18 cellular contexts compared by ENCODE assay signal in genomic region chr12:93706387-93706786, GRCh38. TPM values are rescaled to one million over a fixed set of nuclear protein-coding genes. Genes with fewer than 3 reads are reported as not detected.
DNase-seq lines count a peak whose midpoint lies in the region; ATAC-seq and TF ChIP-seq lines count a peak whose summit lies in the region.
"Had no signal": no experiment of that assay in that cellular context is flagged by ENCODE, and none has a peak within 500 bp of the region (broad histone marks: within the 10 kb centered on the region; RNA-seq: fewer than 3 reads in every experiment).

No MANE protein-coding gene starts in this region.

- dilution Hi-C loops in IMR-90 (cut with HindIII; ENCODE audit: low sequenced_read_pairs, unreplicated experiment): no loop called here

- CTCF ChIA-PET in IMR-90 (lab: Yijun Ruan, JAX): interaction anchor here (0.6 kb wide), 1 partner anchor 395 kb away, joined by 3 read pairs; no protein-coding TSS in a partner anchor

- H2AFZ ChIP-seq in IMR-90 (replicated peaks; ENCODE audit: low read length, poor library complexity): no peak overlapping the region
- H2AFZ ChIP-seq in osteoblast (ENCODE audit: low read length): no peak overlapping the region
- H2AFZ ChIP-seq: GM23338 had no signal

- no peak overlapping the region for H4K91ac ChIP-seq in IMR-90 (ENCODE audit: insufficient read depth, low read depth, low read length)

- H4K5ac ChIP-seq in IMR-90 (ENCODE audit: low read depth, low read length): no peak overlapping the region

- no peak overlapping the region for H2AK9ac ChIP-seq in IMR-90 (replicated peaks; ENCODE audit: low read depth, low read length, poor library complexity)

- peak overlapping the region in 1 of 2 experiments; percentile 18; a peak in 1 of 4 replicates for H4K8ac ChIP-seq in IMR-90 (ENCODE audit: low read depth in 2 of 2, low read length in 2 of 2)

- no peak for ATAC-seq in IMR-90 (ENCODE audit: low read depth)
- ATAC-seq in activated T-helper 17 cell treated with anti-CD3 and anti-CD28 coated beads, Interleukin-2, amount 50 U/mL, for 72 hours (replicated peaks): peak; percentile 45
- ATAC-seq: GM23338, HepG2 had no signal

- H3K14ac ChIP-seq in IMR-90 (replicated peaks; ENCODE audit: low read depth, low read length): no peak overlapping the region

- H3K9ac ChIP-seq in IMR-90 (ENCODE audit: low read depth, low read length): no peak overlapping the region

- H3K4me3 ChIP-seq in IMR-90 (ENCODE audit: insufficient read depth, low read depth, low read length): no peak overlapping the region
- H3K4me3 ChIP-seq in osteoblast (ENCODE audit: insufficient read depth, low read length): no peak overlapping the region
- H3K4me3 ChIP-seq in effector memory CD4-positive, alpha-beta T cell (ENCODE audit: insufficient read depth, low read depth, low read length, poor library complexity, severe bottlenecking): no peak overlapping the region
- H3K4me3 ChIP-seq: GM23338, MG63 had no signal

- H3K27me3 ChIP-seq in IMR-90 (ENCODE audit: control insufficient read depth, insufficient read depth, low read length) (no peaks in the 10 kb centered on the region), osteoblast (ENCODE audit: insufficient read depth, low read length) (no peaks in the 10 kb centered on the region)
- no peaks in the 10 kb centered on the region for H3K27me3 ChIP-seq in effector memory CD4-positive, alpha-beta T cell (replicated peaks; ENCODE audit: control insufficient read depth, insufficient read depth, low read length, poor library complexity, severe bottlenecking)
- H3K27me3 ChIP-seq: MG63 had no signal

- no TSS peak for BruUV-seq in IMR-90 (replicated peaks; lab: Mats Ljungman, UMichigan)

- H3K79me1 ChIP-seq in IMR-90 (ENCODE audit: low read depth in 1 of 2, low read length in 2 of 2): peaks cover 12 to 29% of the 10 kb centered on the region in 2 experiments; a peak in 3 of 4 replicates

- in situ Hi-C loops in IMR-90 (cut with MboI; ENCODE audit: low sequenced_read_pairs): no loop called here

- no peak for TF ChIP-seq CTCF in IMR-90 (conservative IDR thresholded peaks at IDR 0.05; ENCODE audit: low read depth, low read length)
- no peak for TF ChIP-seq CTCF in osteoblast (IDR thresholded peaks at IDR 0.05; ENCODE audit: extremely low read depth, low read depth, low read length)

- H2BK120ac ChIP-seq in IMR-90 (ENCODE audit: low read depth, low read length): no peak overlapping the region

- 0 out of 2 replicates have a peak overlapping the region, but pooled peaks have one; percentile 27 for H2AK5ac ChIP-seq in IMR-90 (ENCODE audit: low read depth, low read length)

- peak; percentile 35 for DNase-seq in EL
- DNase-seq in IMR-90: no peak
- DNase-seq in osteoblast (ENCODE audit: insufficient read length, low spot score, missing footprints): no peak
- DNase-seq in effector memory CD4-positive, alpha-beta T cell: no peak
- no peak for DNase-seq in stimulated activated CD4-positive, alpha-beta T cell treated with anti-CD3 and anti-CD28 coated beads, Interleukin-15, amount 100 ng/mL, for 24 hours
- no peak for DNase-seq in NCI-H446 (lab: John Stamatoyannopoulos, UW)
- no peak for DNase-seq in putamen (ENCODE audit: low spot score)
- DNase-seq: AML-193, DMS 273 treated with DMSO at 0.1 percent for 48 hours, MG63, NCI-H1092, NCI-H146, NCI-H2081 treated with DMSO at 0.1 percent for 48 hours, NCI-H526 had no signal

- no peak overlapping the region for H2BK15ac ChIP-seq in IMR-90 (ENCODE audit: low read depth, low read length)

- no peak overlapping the region for H3K4me3 Mint-ChIP-seq in activated T-helper 17 cell treated with anti-CD3 and anti-CD28 coated beads, Interleukin-2, amount 50 U/mL, for 72 hours
- H3K4me3 Mint-ChIP-seq: CD14-positive monocyte, GM23338 had no signal

- no peak overlapping the region for H2BK5ac ChIP-seq in IMR-90 (ENCODE audit: low read depth, low read length, poor library complexity, severe bottlenecking)

- 0 out of 2 replicates have a peak overlapping the region, but pooled peaks have one; percentile 43 for H3K23ac ChIP-seq in IMR-90 (ENCODE audit: low read depth, low read length)

- no peaks in the 10 kb centered on the region for H4K20me1 ChIP-seq in IMR-90 (ENCODE audit: insufficient read depth, low read length)
- H4K20me1 ChIP-seq in osteoblast (ENCODE audit: insufficient read depth, low read length): no peaks in the 10 kb centered on the region

- POLR2A ChIA-PET in IMR-90 (lab: Charles Lee; ENCODE audit: unreplicated experiment): no interaction called here

- no peak overlapping the region for H3K56ac ChIP-seq in IMR-90 (ENCODE audit: extremely low read depth, insufficient read depth, low read length)

- peaks cover 5% of the 10 kb centered on the region; the same call in 1 of the 2 replicates for H3K9me3 ChIP-seq in IMR-90 (ENCODE audit: control insufficient read depth, insufficient read depth, low read length)
- H3K9me3 ChIP-seq in osteoblast (ENCODE audit: low read depth, low read length): peaks cover 7% of the 10 kb centered on the region
- H3K9me3 ChIP-seq in effector memory CD4-positive, alpha-beta T cell (ENCODE audit: control insufficient read depth, low read length): peaks cover 9% of the 10 kb centered on the region

- TF ChIP-seq RAD21 in IMR-90 (IDR thresholded peaks at IDR 0.05; ENCODE audit: low read length): no peak

- no peaks in the 10 kb centered on the region for H3K36me3 ChIP-seq in IMR-90 (ENCODE audit: control insufficient read depth, insufficient read depth, low read length)
- no peaks in the 10 kb centered on the region for H3K36me3 ChIP-seq in osteoblast (ENCODE audit: insufficient read depth, low read length)
- H3K36me3 ChIP-seq in effector memory CD4-positive, alpha-beta T cell (ENCODE audit: control insufficient read depth, insufficient read depth, low read length): no peaks in the 10 kb centered on the region

- H3K79me2 ChIP-seq in osteoblast (ENCODE audit: insufficient read depth, low read length): no peaks in the 10 kb centered on the region

- H3K27ac Mint-ChIP-seq in activated T-helper 17 cell treated with anti-CD3 and anti-CD28 coated beads, Interleukin-2, amount 50 U/mL, for 72 hours: no peak overlapping the region
- H3K27ac Mint-ChIP-seq: CD14-positive monocyte, GM23338 had no signal

- peaks cover 9% of the 10 kb centered on the region for H3K4me1 Mint-ChIP-seq in activated T-helper 17 cell treated with anti-CD3 and anti-CD28 coated beads, Interleukin-2, amount 50 U/mL, for 72 hours
- H3K4me1 Mint-ChIP-seq: CD14-positive monocyte had no signal

- H2BK20ac ChIP-seq in IMR-90 (ENCODE audit: low read depth, low read length): peak overlapping the region; percentile 78; the same call in 1 of the 2 replicates

- H3K9me1 ChIP-seq in IMR-90 (ENCODE audit: insufficient read depth, low read length): peaks cover under 1% of the 10 kb centered on the region; the same call in 1 of the 2 replicates

- no peaks in the 10 kb centered on the region for H3K27me3 Mint-ChIP-seq in activated T-helper 17 cell treated with anti-CD3 and anti-CD28 coated beads, Interleukin-2, amount 50 U/mL, for 72 hours

- H3K9me3 Mint-ChIP-seq in activated T-helper 17 cell treated with anti-CD3 and anti-CD28 coated beads, Interleukin-2, amount 50 U/mL, for 72 hours: peaks cover 12% of the 10 kb centered on the region

- no peak overlapping the region for H3K4me2 ChIP-seq in IMR-90 (ENCODE audit: low read depth, low read length)
- peak overlapping the region; percentile 18 for H3K4me2 ChIP-seq in osteoblast (ENCODE audit: insufficient read depth, low read length)
- H3K4me2 ChIP-seq: GM23338 had no signal

- H3K18ac ChIP-seq in IMR-90 (ENCODE audit: low read depth, low read length): peak overlapping the region; percentile 52; the same call in 1 of the 2 replicates

- intact Hi-C loops in IMR-90 (cut with micrococcal nuclease): no loop called here

- H3K36me3 Mint-ChIP-seq in activated T-helper 17 cell treated with anti-CD3 and anti-CD28 coated beads, Interleukin-2, amount 50 U/mL, for 72 hours (ENCODE audit: low read depth): no peaks in the 10 kb centered on the region
- H3K36me3 Mint-ChIP-seq: CD14-positive monocyte had no signal

- H3K4ac ChIP-seq in IMR-90 (ENCODE audit: low read depth, low read length): peak overlapping the region; percentile 32; the same call in 1 of the 2 replicates

- no peak for TF ChIP-seq POLR2A in IMR-90 (IDR thresholded peaks at IDR 0.05; ENCODE audit: low read depth, low read length)

- H3K27ac ChIP-seq in IMR-90 (ENCODE audit: insufficient read depth, low read length) (no peak overlapping the region), osteoblast (ENCODE audit: low read depth, low read length) (peak overlapping the region; percentile 60)
- H3K27ac ChIP-seq in effector memory CD4-positive, alpha-beta T cell (ENCODE audit: insufficient read depth, low read length, poor library complexity, severe bottlenecking): no peak overlapping the region

- H3K4me1 ChIP-seq in IMR-90 (ENCODE audit: control insufficient read depth, insufficient read depth, low read length) (peaks cover 2% of the 10 kb centered on the region; the same call in 1 of the 2 replicates), osteoblast (ENCODE audit: insufficient read depth, low read length) (peaks cover 29% of the 10 kb centered on the region)
- H3K4me1 ChIP-seq in effector memory CD4-positive, alpha-beta T cell (ENCODE audit: control insufficient read depth, insufficient read depth, low read length, poor library complexity, severe bottlenecking): no peaks in the 10 kb centered on the region

- WGBS in IMR-90 (ENCODE audit: extremely low coverage in 2 of 2, insufficient read length in 1 of 2), 2 experiments: 75% methylated on average over 1 of the region's 2 CpGs; no CpG with 5 or more reads in 1 of the 2 experiments

TF ChIP-seq in IMR-90, 13 proteins besides CTCF, POLR2A, EP300 and RAD21:
- no peak for TF ChIP-seq ELK1 (IDR thresholded peaks at IDR 0.05; ENCODE audit: borderline replicate concordance, low read depth, low read length)
- no peak for TF ChIP-seq MXI1 (IDR thresholded peaks at IDR 0.05; ENCODE audit: borderline replicate concordance, low read depth, low read length)

RNA-seq across cellular contexts. Expression of gene CRADD, which starts 29.2 kb away (rescaled TPM):
- total RNA-seq in IMR-90 (2012; rRNA removed): 12.2 and 14.0 TPM in 2 replicates
- 10.9 and 11.1 TPM in 2 replicates for polyA plus RNA-seq in IMR-90 (2012; rRNA removed)
- polyA plus RNA-seq in IMR-90 (2012; cell fraction: cytosol; rRNA removed): 9.5 and 10.5 TPM in 2 replicates
- 3.7 and 4.2 TPM in 2 replicates for polyA plus RNA-seq in IMR-90 (2012; cell fraction: nucleus; rRNA removed; ENCODE audit: low replicate concordance)
- total RNA-seq in activated T-helper 17 cell treated with anti-CD3 and anti-CD28 coated beads, Interleukin-2, amount 50 U/mL, for 72 hours: 10 to 100 TPM; 21.4 to 23.0 TPM
- total RNA-seq in osteoblast: 15.3 and 15.6 TPM in 2 replicates
